ENCODE assay signal across 32 cellular contexts in the genomic region with DNA sequence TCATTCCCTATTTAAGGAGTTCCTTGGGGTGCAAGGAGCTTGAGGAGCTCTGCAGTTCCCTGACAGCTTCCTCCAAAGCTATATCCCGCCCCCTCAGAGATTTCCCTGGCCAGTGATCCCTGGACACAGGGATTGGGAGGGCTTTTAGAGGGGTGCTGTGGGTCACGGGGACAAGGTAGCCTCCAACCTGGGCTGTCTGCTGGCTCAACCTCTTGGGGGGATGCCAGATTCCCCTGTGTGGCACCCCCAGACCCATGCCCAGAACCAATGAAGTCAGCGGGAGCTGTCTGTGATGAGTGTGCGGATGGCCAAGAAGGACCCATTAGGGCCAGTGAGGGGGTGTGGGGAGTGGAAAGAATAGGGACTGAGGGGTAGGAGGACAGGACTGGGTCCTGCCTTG. TPM values are rescaled to one million over a fixed set of nuclear protein-coding genes. Genes with fewer than 3 reads are reported as not detected.
A peak's percentile ranks its signal among the peaks of the same experiment; 100 is the strongest.
DNase-seq lines count a peak whose midpoint lies in the region; ATAC-seq and TF ChIP-seq lines count a peak whose summit lies in the region.
"Had no signal": no experiment of that assay in that cellular context is flagged by ENCODE, and none has a peak within 500 bp of the region (broad histone marks: within the 10 kb centered on the region; RNA-seq: fewer than 3 reads in every experiment).

No MANE protein-coding gene starts in this region.

- no peaks in the 10 kb centered on the region for H3K36me3 ChIP-seq in Peyer's patch
- no peaks in the 10 kb centered on the region for H3K36me3 ChIP-seq in endodermal cell (ENCODE audit: control insufficient read depth, insufficient read depth, low read length)
- no peaks in the 10 kb centered on the region for H3K36me3 ChIP-seq in stomach
- H3K36me3 ChIP-seq: BE2C had no signal

- no peak for ATAC-seq in activated CD4-positive, CD25-positive, alpha-beta regulatory T cell treated with anti-CD3 and anti-CD28 coated beads, Interleukin-2, amount 50 U/mL, for 24 hours

- intact Hi-C loops in stomach (cut with DNase I; ENCODE audit: low total_unique reads), result no loop called here

- H3K36me3 Mint-ChIP-seq in endodermal cell (ENCODE audit: low read depth), result no peaks in the 10 kb centered on the region
- H3K36me3 Mint-ChIP-seq: CD14-positive monocyte had no signal

- 90 to 93% methylated on average over 2 to 4 of the region's 4 CpGs for WGBS in endodermal cell (ENCODE audit: insufficient coverage in 1 of 2, insufficient read length in 1 of 2), 2 experiments
- 75 to 87% (median 84%) methylated on average over 3 to 4 of the region's 4 CpGs for WGBS in stomach, 5 donors

- no peak overlapping the region for H3K27ac Mint-ChIP-seq in endodermal cell
- H3K27ac Mint-ChIP-seq: CD14-positive monocyte had no signal

- no peaks in the 10 kb centered on the region for H3K27me3 ChIP-seq in Peyer's patch
- H3K27me3 ChIP-seq in endodermal cell (ENCODE audit: control insufficient read depth, insufficient read depth, low read length, poor library complexity, severe bottlenecking), result no peaks in the 10 kb centered on the region
- peaks cover 0 to 46% (median 0%) of the 10 kb centered on the region in 3 donors for H3K27me3 ChIP-seq in stomach
- H3K27me3 ChIP-seq: BE2C had no signal

- H3K9ac ChIP-seq in endodermal cell (ENCODE audit: extremely low read depth, low read length, poor library complexity, severe bottlenecking), result no peak overlapping the region

- H3K27me3 Mint-ChIP-seq in endodermal cell (ENCODE audit: insufficient read depth), result peaks cover 6% of the 10 kb centered on the region

- H3K4me3 ChIP-seq in Peyer's patch (no peak overlapping the region), endodermal cell (ENCODE audit: low read length) (no peak overlapping the region), stomach (no peak overlapping the region)
- H3K4me3 ChIP-seq: PC-9 had no signal

- H3K27ac ChIP-seq in Peyer's patch, result no peak overlapping the region
- H3K27ac ChIP-seq in endodermal cell (ENCODE audit: low read depth, low read length), result no peak overlapping the region
- H3K27ac ChIP-seq in stomach, result no peak overlapping the region
- H3K27ac ChIP-seq: 22Rv1, PC-9 had no signal

- TF ChIP-seq EP300 in stomach (IDR thresholded peaks at IDR 0.05), result no peak

- no peaks in the 10 kb centered on the region for H3K9me3 ChIP-seq in Peyer's patch
- no peaks in the 10 kb centered on the region for H3K9me3 ChIP-seq in endodermal cell (ENCODE audit: control insufficient read depth, low read length)
- H3K9me3 ChIP-seq in stomach, result no peaks in the 10 kb centered on the region
- H3K9me3 ChIP-seq: BE2C had no signal

- TF ChIP-seq POLR2A in Peyer's patch (IDR thresholded peaks at IDR 0.05) (no peak), stomach (IDR thresholded peaks at IDR 0.05) (no peak)

- no peaks in the 10 kb centered on the region for H3K9me3 Mint-ChIP-seq in endodermal cell
- H3K9me3 Mint-ChIP-seq: CD8-positive, alpha-beta memory T cell had no signal

- no peak overlapping the region for H3K4me3 Mint-ChIP-seq in endodermal cell
- H3K4me3 Mint-ChIP-seq: CD14-positive monocyte; CD8-positive, alpha-beta memory T cell had no signal

- H3K4me1 ChIP-seq in Peyer's patch (no peaks in the 10 kb centered on the region), endodermal cell (ENCODE audit: control insufficient read depth, insufficient read depth, low read length) (no peaks in the 10 kb centered on the region), stomach (no peaks in the 10 kb centered on the region)
- H3K4me1 ChIP-seq: BE2C had no signal

- peak; percentile 17 for DNase-seq in activated CD4-positive, CD25-positive, alpha-beta regulatory T cell treated with anti-CD3 and anti-CD28 coated beads, Interleukin-2, amount 50 U/mL, for 72 hours
- peak in 2 of 3 donors; percentile 2 to 14 for DNase-seq in Peyer's patch
- peak; percentile 32 for DNase-seq in endodermal cell
- DNase-seq in stomach, result peak; percentile 20
- DNase-seq in NCI-H2227 treated with DMSO at 0.1 percent for 48 hours (lab: John Stamatoyannopoulos, UW), result no peak
- no peak for DNase-seq in NOMO-1 (lab: John Stamatoyannopoulos, UW; ENCODE audit: unreplicated experiment in 2 of 2)
- DNase-seq in foreskin melanocyte, result no peak
- DNase-seq: BE2C; Calu3; DMS79 treated with DMSO at 0.1 percent for 48 hours; GF-D8; GOT3; HCEC 1CT; KBM-7; MV-4-11; NCI-H1105; NCI-H146; NCI-H1930; NCI-H2107; NCI-H446 treated with DMSO at 0.1 percent for 48 hours; NCI-H526; NCI-H82; NK-92 treated with Interleukin-12 subunit alpha and Interleukin-12 subunit beta, amount 100 ng/mL, for 24 hours; PC-9; RPMI8226; SHP77 had no signal

- H3K4me1 Mint-ChIP-seq in endodermal cell, result no peaks in the 10 kb centered on the region
- H3K4me1 Mint-ChIP-seq: CD14-positive monocyte; CD8-positive, alpha-beta memory T cell had no signal

- no peak for TF ChIP-seq CTCF in Peyer's patch (IDR thresholded peaks at IDR 0.05)
- no peak for TF ChIP-seq CTCF in endodermal cell (conservative IDR thresholded peaks at IDR 0.05)
- no peak for TF ChIP-seq CTCF in stomach (IDR thresholded peaks at IDR 0.05)

RNA-seq across cellular contexts. Expression of a gene that starts 21.0 kb away (rescaled TPM):
- total RNA-seq in Peyer's patch (not detected), endodermal cell (under 1 TPM in 1 of 2 donors, not detected in 1; 0.09 TPM), stomach (under 1 TPM in 1 of 5 donors, not detected in 4; 0.37 TPM)
- 0.64 TPM for polyA plus RNA-seq in endodermal cell (2013, experiment 1 of 2)
- 0.54 TPM for polyA plus RNA-seq in endodermal cell (2013, experiment 2 of 2)
- under 1 TPM in 1 of 3 donors, not detected in 2; 0.03 TPM for polyA plus RNA-seq in stomach
- total RNA-seq: Calu3; CD8-positive, alpha-beta memory T cell; LHCN-M2; MCF 10A; PC-9 had no signal
- polyA plus RNA-seq: CD14-positive monocyte; CD8-positive, alpha-beta memory T cell had no signal

Comparison
In these comparisons a context has a peak if more than half of its experiments do, and no peak if none do; other contexts are left out.
1. DNase-seq: peak in activated CD4-positive, CD25-positive, alpha-beta regulatory T cell treated with anti-CD3 and anti-CD28 coated beads, Interleukin-2, amount 50 U/mL, for 72 hours (single experiment), Peyer's patch (2 of 3), endodermal cell (single experiment) and stomach (single experiment); none in NCI-H2227 treated with DMSO at 0.1 percent for 48 hours (single experiment), NOMO-1 (0 of 2) and foreskin melanocyte (single experiment).